8 cellular contexts compared by ENCODE assay signal in genomic region chr14:89428556-89429196, GRCh38. TPM values are rescaled to one million over a fixed set of nuclear protein-coding genes. Genes with fewer than 3 reads are reported as not detected.
A peak's percentile ranks its signal among the peaks of the same experiment; 100 is the strongest.
DNase-seq lines count a peak whose midpoint lies in the region; ATAC-seq lines count a peak whose summit lies in the region.

No MANE protein-coding gene starts in this region.

- H3K27ac ChIP-seq in CD4-positive, CD25-positive, alpha-beta regulatory T cell (ENCODE audit: insufficient read depth, low read length, poor library complexity, severe bottlenecking): no peak overlapping the region

- no peak for DNase-seq in CD4-positive, CD25-positive, alpha-beta regulatory T cell
- DNase-seq in NCI-H1436 (lab: John Stamatoyannopoulos, UW) (peak; percentile 57), memory B cell (ENCODE audit: low spot score in 2 of 2) (no peak), SK-N-DZ (ENCODE audit: low spot score) (no peak), CD1c-positive myeloid dendritic cell (ENCODE audit: extremely low spot score) (no peak), midbrain (lab: John Stamatoyannopoulos, UW) (no peak)
- peak; percentile 39 for DNase-seq in activated naive CD8-positive, alpha-beta T cell treated with anti-CD3 and anti-CD28 coated beads, Interleukin-2, amount 10 ng/mL, durations not matched to agents 7 days and 5 days

- no peaks in the 10 kb centered on the region for H3K27me3 ChIP-seq in CD4-positive, CD25-positive, alpha-beta regulatory T cell (ENCODE audit: control insufficient read depth, insufficient read depth, low read length)

- H3K9me3 ChIP-seq in CD4-positive, CD25-positive, alpha-beta regulatory T cell (ENCODE audit: control insufficient read depth in 2 of 2, low read length in 2 of 2): no peaks in the 10 kb centered on the region

- peak overlapping the region in 3 of 4 donors; percentile 75 to 81 (median 76) for H3K4me3 Mint-ChIP-seq in CD4-positive, CD25-positive, alpha-beta regulatory T cell
- H3K4me3 Mint-ChIP-seq in activated naive CD8-positive, alpha-beta T cell treated with anti-CD3 and anti-CD28 coated beads, Interleukin-2, amount 10 ng/mL, durations not matched to agents 7 days and 5 days: peak overlapping the region; percentile 84
- H3K4me3 Mint-ChIP-seq in memory B cell: no peak overlapping the region

- H3K27ac Mint-ChIP-seq in CD4-positive, CD25-positive, alpha-beta regulatory T cell: peak overlapping the region in 1 of 3 donors; percentile 69
- peak overlapping the region; percentile 96 for H3K27ac Mint-ChIP-seq in activated naive CD8-positive, alpha-beta T cell treated with anti-CD3 and anti-CD28 coated beads, Interleukin-2, amount 10 ng/mL, durations not matched to agents 7 days and 5 days
- H3K27ac Mint-ChIP-seq in memory B cell: peak overlapping the region; percentile 95

- H3K36me3 ChIP-seq in CD4-positive, CD25-positive, alpha-beta regulatory T cell (ENCODE audit: control insufficient read depth, insufficient read depth, low read length): no peaks in the 10 kb centered on the region

- POLR2A ChIA-PET in activated naive CD8-positive, alpha-beta T cell treated with anti-CD3 and anti-CD28 coated beads, Interleukin-2, amount 10 ng/mL, durations not matched to agents 7 days and 5 days (lab: Charles Lee): interaction anchor here (0.7 to 3.2 kb wide), 7 partner anchors 10 to 337 kb away, joined by 3 to 33 read pairs (median 4); no protein-coding TSS in a partner anchor

- H3K9me3 Mint-ChIP-seq in CD4-positive, CD25-positive, alpha-beta regulatory T cell: peaks cover 0 to 1% (median 0%) of the 10 kb centered on the region in 7 donors
- no peaks in the 10 kb centered on the region for H3K9me3 Mint-ChIP-seq in activated naive CD8-positive, alpha-beta T cell treated with anti-CD3 and anti-CD28 coated beads, Interleukin-2, amount 10 ng/mL, durations not matched to agents 7 days and 5 days
- H3K9me3 Mint-ChIP-seq in memory B cell: no peaks in the 10 kb centered on the region

- no peaks in the 10 kb centered on the region for H3K36me3 Mint-ChIP-seq in CD4-positive, CD25-positive, alpha-beta regulatory T cell
- H3K36me3 Mint-ChIP-seq in activated naive CD8-positive, alpha-beta T cell treated with anti-CD3 and anti-CD28 coated beads, Interleukin-2, amount 10 ng/mL, durations not matched to agents 7 days and 5 days: peaks cover 11% of the 10 kb centered on the region
- H3K36me3 Mint-ChIP-seq in memory B cell: no peaks in the 10 kb centered on the region

- ATAC-seq in CD4-positive, CD25-positive, alpha-beta regulatory T cell (ENCODE audit: low read depth in 2 of 2): no peak
- ATAC-seq in activated naive CD8-positive, alpha-beta T cell treated with anti-CD3 and anti-CD28 coated beads, Interleukin-2, amount 10 ng/mL, durations not matched to agents 7 days and 5 days (ENCODE audit: low read depth): no peak
- ATAC-seq in memory B cell (ENCODE audit: low read depth) (no peak), GM21528 (IDR thresholded peaks at IDR 0.05; ENCODE audit: low FRiP score, unreplicated experiment) (no peak)

- peak overlapping the region; percentile 96 for H3K4me3 ChIP-seq in CD4-positive, CD25-positive, alpha-beta regulatory T cell (ENCODE audit: low read depth, low read length)

- H3K4me1 Mint-ChIP-seq in CD4-positive, CD25-positive, alpha-beta regulatory T cell: peaks cover 34 to 75% (median 56%) of the 10 kb centered on the region in 4 donors
- peaks cover 62% of the 10 kb centered on the region for H3K4me1 Mint-ChIP-seq in activated naive CD8-positive, alpha-beta T cell treated with anti-CD3 and anti-CD28 coated beads, Interleukin-2, amount 10 ng/mL, durations not matched to agents 7 days and 5 days
- H3K4me1 Mint-ChIP-seq in memory B cell: peaks cover 25% of the 10 kb centered on the region

- H3K27me3 Mint-ChIP-seq in CD4-positive, CD25-positive, alpha-beta regulatory T cell: no peaks in the 10 kb centered on the region
- H3K27me3 Mint-ChIP-seq in activated naive CD8-positive, alpha-beta T cell treated with anti-CD3 and anti-CD28 coated beads, Interleukin-2, amount 10 ng/mL, durations not matched to agents 7 days and 5 days: no peaks in the 10 kb centered on the region
- H3K27me3 Mint-ChIP-seq in memory B cell: no peaks in the 10 kb centered on the region

- peaks cover 28% of the 10 kb centered on the region for H3K4me1 ChIP-seq in CD4-positive, CD25-positive, alpha-beta regulatory T cell (ENCODE audit: control insufficient read depth, insufficient read depth, low read length, poor library complexity, severe bottlenecking)

RNA-seq across cellular contexts. Expression of gene FOXN3, which starts 11.6 kb away (rescaled TPM):
- 203 TPM for total RNA-seq in CD4-positive, CD25-positive, alpha-beta regulatory T cell
- 100 to 1,000 TPM; 108 to 126 (median 110) TPM for polyA plus RNA-seq in CD4-positive, CD25-positive, alpha-beta regulatory T cell
- 100 to 1,000 TPM; 101 to 102 TPM for total RNA-seq in activated naive CD8-positive, alpha-beta T cell treated with anti-CD3 and anti-CD28 coated beads, Interleukin-2, amount 10 ng/mL, durations not matched to agents 7 days and 5 days
- polyA plus RNA-seq in SK-N-DZ (2014; cell fraction: cytosol; rRNA removed): 22.4 and 23.6 TPM in 2 replicates
- polyA plus RNA-seq in SK-N-DZ (2014; cell fraction: nucleus; rRNA removed): 12.1 and 14.7 TPM in 2 replicates

Comparison
In these comparisons a context has a peak if more than half of its experiments do, and no peak if none do; other contexts are left out.
1. DNase-seq: peak in NCI-H1436 (single experiment) and activated naive CD8-positive, alpha-beta T cell treated with anti-CD3 and anti-CD28 coated beads, Interleukin-2, amount 10 ng/mL, durations not matched to agents 7 days and 5 days (single experiment); none in CD4-positive, CD25-positive, alpha-beta regulatory T cell (0 of 3), memory B cell (0 of 2), SK-N-DZ (single experiment), CD1c-positive myeloid dendritic cell (single experiment) and midbrain (single experiment).